ENCODE assay signal across 15 cellular contexts in genomic region chr2:26704441-26704977, GRCh38. TPM values are rescaled to one million over a fixed set of nuclear protein-coding genes. Genes with fewer than 3 reads are reported as not detected.
DNase-seq lines count a peak whose midpoint lies in the region; FAIRE-seq and TF ChIP-seq lines count a peak whose summit lies in the region.
"Had no signal": no experiment of that assay in that cellular context is flagged by ENCODE, and none has a peak within 500 bp of the region (broad histone marks: within the 10 kb centered on the region; RNA-seq: fewer than 3 reads in every experiment).

No MANE protein-coding gene starts in this region.

- H3K9me3 Mint-ChIP-seq in MCF 10A (ENCODE audit: unreplicated experiment): no peaks in the 10 kb centered on the region
- H3K9me3 Mint-ChIP-seq: stimulated activated effector memory CD8-positive, alpha-beta T cell treated with anti-CD3 and anti-CD28 coated beads, Interleukin-12 subunit alpha, Interleukin-12 subunit beta, amount 100 ng/mL, for 72 hours had no signal

- H3K36me3 Mint-ChIP-seq in MCF 10A (ENCODE audit: insufficient read depth, unreplicated experiment): no peaks in the 10 kb centered on the region
- H3K36me3 Mint-ChIP-seq: stimulated activated effector memory CD8-positive, alpha-beta T cell treated with anti-CD3 and anti-CD28 coated beads, Interleukin-12 subunit alpha, Interleukin-12 subunit beta, amount 100 ng/mL, for 72 hours had no signal

- POLR2A ChIA-PET in MCF 10A (lab: Yijun Ruan, JAX): no interaction called here

- no peak for FAIRE-seq in urothelium cell line (lab: Jason Lieb, UNC)

- no peak overlapping the region for H3K4me3 Mint-ChIP-seq in MCF 10A (ENCODE audit: unreplicated experiment)
- H3K4me3 Mint-ChIP-seq: stimulated activated effector memory CD8-positive, alpha-beta T cell treated with anti-CD3 and anti-CD28 coated beads, Interleukin-12 subunit alpha, Interleukin-12 subunit beta, amount 100 ng/mL, for 72 hours had no signal

- no peaks in the 10 kb centered on the region for H3K4me1 Mint-ChIP-seq in MCF 10A (ENCODE audit: insufficient read depth, unreplicated experiment)
- H3K4me1 Mint-ChIP-seq: stimulated activated effector memory CD8-positive, alpha-beta T cell treated with anti-CD3 and anti-CD28 coated beads, Interleukin-12 subunit alpha, Interleukin-12 subunit beta, amount 100 ng/mL, for 72 hours had no signal

- peaks cover 27% of the 10 kb centered on the region for H3K27me3 Mint-ChIP-seq in MCF 10A (ENCODE audit: insufficient read depth, unreplicated experiment)

- BruUV-seq in MCF 10A (replicated peaks; lab: Mats Ljungman, UMichigan): no TSS peak

- no peak for TF ChIP-seq CTCF in MCF 10A (IDR thresholded peaks at IDR 0.05; ENCODE audit: unreplicated experiment)

- DNase-seq in DMS 273 (lab: John Stamatoyannopoulos, UW; ENCODE audit: unreplicated experiment) (peak; percentile 45), DMS 273 treated with DMSO at 0.1 percent for 48 hours (lab: John Stamatoyannopoulos, UW) (no peak), MCF 10A (ENCODE audit: unreplicated experiment) (peak; percentile 46), iris pigment epithelial cell (ENCODE audit: low read depth) (peak; percentile 36), urothelium cell line (ENCODE audit: low spot score) (peak; percentile 60), DMS53 treated with DMSO at 0.1 percent for 48 hours (lab: John Stamatoyannopoulos, UW; ENCODE audit: unreplicated experiment) (no peak), HPDE6-E6E7 (ENCODE audit: extremely low spot score) (no peak), KG1 (lab: John Stamatoyannopoulos, UW) (no peak)
- DNase-seq: caudate nucleus, DND-41, NCI-H1105, NCI-H524 treated with DMSO at 0.1 percent for 48 hours, occipital lobe had no signal

- CTCF ChIA-PET in MCF 10A (lab: Yijun Ruan, JAX): interaction anchor here (0.6 kb wide), 1 partner anchor 313 kb away, joined by 3 read pairs; no protein-coding TSS in a partner anchor

- H3K27ac Mint-ChIP-seq in MCF 10A (ENCODE audit: low read depth, unreplicated experiment): no peak overlapping the region
- H3K27ac Mint-ChIP-seq: stimulated activated effector memory CD8-positive, alpha-beta T cell treated with anti-CD3 and anti-CD28 coated beads, Interleukin-12 subunit alpha, Interleukin-12 subunit beta, amount 100 ng/mL, for 72 hours had no signal

- intact Hi-C loops in MCF 10A (cut with micrococcal nuclease): no loop called here

RNA-seq across cellular contexts. Expression of gene KCNK3, which starts 12.0 kb away (rescaled TPM):
- not detected in 2 replicates for total RNA-seq in MCF 10A (2022)
- total RNA-seq: SK-MEL-5 had no signal

RNA-seq across cellular contexts. Expression of gene SLC35F6, which starts 59.6 kb away (rescaled TPM):
- total RNA-seq in MCF 10A (2022): 76.9 and 110 TPM in 2 replicates

Comparison
In these comparisons a context has a peak if more than half of its experiments do, and no peak if none do; other contexts are left out.
1. DNase-seq: peak in DMS 273 (single experiment), MCF 10A (single experiment), iris pigment epithelial cell (single experiment) and urothelium cell line (single experiment); none in DMS 273 treated with DMSO at 0.1 percent for 48 hours (single experiment), DMS53 treated with DMSO at 0.1 percent for 48 hours (single experiment), HPDE6-E6E7 (single experiment) and KG1 (single experiment).